Comparison of ENCODE assay signal across 8 cellular contexts in the genomic region with DNA sequence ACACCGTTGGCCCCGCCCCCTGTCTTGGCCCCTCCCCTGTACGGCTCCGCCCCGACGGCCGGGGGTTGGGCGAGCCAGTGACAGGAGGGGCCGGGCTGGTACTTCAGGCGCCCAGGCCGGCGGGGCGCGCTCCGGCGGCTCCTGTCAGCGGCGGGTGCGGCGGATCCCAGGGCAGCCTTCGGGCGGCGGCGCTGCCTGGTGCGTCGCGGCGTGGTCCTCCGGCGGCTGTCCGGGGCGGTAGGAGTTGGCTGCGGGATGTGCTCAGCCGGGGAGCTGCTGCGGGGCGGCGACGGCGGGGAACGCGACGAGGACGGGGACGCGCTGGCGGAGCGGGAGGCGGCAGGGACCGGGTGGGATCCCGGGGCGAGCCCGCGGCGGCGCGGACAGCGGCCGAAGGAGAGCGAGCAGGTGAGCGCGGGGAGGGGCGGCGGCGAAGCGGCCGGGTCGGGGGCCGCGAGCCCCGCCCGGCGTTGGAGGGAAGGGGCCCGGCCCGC. TPM values are rescaled to one million over a fixed set of nuclear protein-coding genes. Genes with fewer than 3 reads are reported as not detected.
DNase-seq lines count a peak whose midpoint lies in the region; ATAC-seq and TF ChIP-seq lines count a peak whose summit lies in the region.

A gene (plus strand): TSS at position 129 of the 494 bp plus-strand sequence. CDS start 127 bp downstream, at position 256.

- peak within 1 kb of the TSS; percentile 76 to 97 for H3K27ac ChIP-seq in coronary artery
- peak within 1 kb of the TSS; percentile 85 to 90 for H3K27ac ChIP-seq in left lung

- H3K4me3 ChIP-seq in coronary artery, result peak within 1 kb of the TSS; percentile 96
- peak within 1 kb of the TSS; percentile 56 to 85 for H3K4me3 ChIP-seq in left lung

- H3K27me3 ChIP-seq in left lung, result no peaks in the 10 kb centered on the region

- intact Hi-C loops in left lung (cut with DNase I), result no loop called here

- peak; percentile 25 for DNase-seq in A172 (ENCODE audit: low spot score)
- peak; percentile 66 for DNase-seq in NCI-H226
- DNase-seq in activated CD4-positive, alpha-beta T cell treated with anti-CD3 and anti-CD28 coated beads for 4 hours, result peak; percentile 90 to 95
- peak; percentile 93 for DNase-seq in coronary artery (ENCODE audit: low spot score)
- DNase-seq in left lung, result peak; percentile 85 to 96
- peak; percentile 91 for DNase-seq in stimulated activated CD4-positive, alpha-beta T cell treated with anti-CD3 and anti-CD28 coated beads, Interleukin-4, amount 100 ng/mL, for 1 hour

- H3K4me1 ChIP-seq in left lung, result peaks cover 10 to 41% of the 10 kb centered on the region in 2 donors

- H3K9me3 ChIP-seq in left lung, result no peaks in the 10 kb centered on the region

- TF ChIP-seq CTCF in coronary artery (IDR thresholded peaks at IDR 0.05) (no peak), left lung (IDR thresholded peaks at IDR 0.05) (no peak)

- ATAC-seq in GM18508 (IDR thresholded peaks at IDR 0.05; ENCODE audit: insufficient read depth, unreplicated experiment), result peak; percentile 32
- ATAC-seq in HG02973 (IDR thresholded peaks at IDR 0.05; ENCODE audit: unreplicated experiment), result peak; percentile 87
- ATAC-seq in left lung, result peak; percentile 99

- no peaks in the 10 kb centered on the region for H3K36me3 ChIP-seq in left lung

RNA-seq across cellular contexts. Expression of the gene that starts here (rescaled TPM):
- 0.62 and 0.79 TPM in 2 replicates for total RNA-seq in A172 (2014; rRNA removed; shearing (Covaris generic))
- 1 to 10 TPM; 3.3 to 5.0 TPM for total RNA-seq in left lung

Comparison
In these comparisons a context has a peak if more than half of its experiments do, and no peak if none do; other contexts are left out.
1. Peak in every context shown above with its lines: DNase-seq, ATAC-seq, H3K4me3 ChIP-seq and H3K27ac ChIP-seq.
2. Peak in DNase-seq in A172; RNA of the gene not detected or under 1 TPM.
3. DNase-seq: peak in every context shown above with its lines; median percentile 93 in coronary artery; 92 in activated CD4-positive, alpha-beta T cell treated with anti-CD3 and anti-CD28 coated beads for 4 hours; 91 in stimulated activated CD4-positive, alpha-beta T cell treated with anti-CD3 and anti-CD28 coated beads, Interleukin-4, amount 100 ng/mL, for 1 hour; 90 in left lung; 66 in NCI-H226; 25 in A172.
4. ATAC-seq: peak in every context shown above with its lines; median percentile 99 in left lung; 87 in HG02973; 32 in GM18508.